1 cellular context compared by ENCODE assay signal in the genomic region with DNA sequence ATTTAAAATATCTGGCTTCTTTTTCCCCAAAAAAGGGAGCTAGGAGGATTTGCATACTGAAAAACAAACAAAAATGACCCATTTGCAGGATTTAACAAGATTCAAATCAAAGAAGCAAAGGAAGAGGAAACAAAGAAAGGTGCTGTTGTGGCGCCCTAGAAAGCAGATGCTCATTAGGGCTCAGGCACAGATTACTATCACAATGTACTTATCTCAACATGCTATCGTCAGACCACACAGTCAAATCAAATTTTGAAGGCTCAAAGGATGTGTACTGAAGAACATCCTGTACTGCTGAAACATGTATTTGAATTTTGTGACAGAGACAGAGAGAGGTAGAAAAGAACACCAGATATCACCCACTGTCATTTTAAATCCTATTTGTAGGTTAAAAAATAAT.
TF ChIP-seq lines count a peak whose summit lies in the region.

No MANE protein-coding gene starts in this region.

TF ChIP-seq in SK-N-SH treated with all-trans-retinoic acid at 6 μM for 48 hours, 23 proteins besides CTCF, POLR2A, EP300 and RAD21 (continued from another document):
- TF ChIP-seq, protein P1, sequence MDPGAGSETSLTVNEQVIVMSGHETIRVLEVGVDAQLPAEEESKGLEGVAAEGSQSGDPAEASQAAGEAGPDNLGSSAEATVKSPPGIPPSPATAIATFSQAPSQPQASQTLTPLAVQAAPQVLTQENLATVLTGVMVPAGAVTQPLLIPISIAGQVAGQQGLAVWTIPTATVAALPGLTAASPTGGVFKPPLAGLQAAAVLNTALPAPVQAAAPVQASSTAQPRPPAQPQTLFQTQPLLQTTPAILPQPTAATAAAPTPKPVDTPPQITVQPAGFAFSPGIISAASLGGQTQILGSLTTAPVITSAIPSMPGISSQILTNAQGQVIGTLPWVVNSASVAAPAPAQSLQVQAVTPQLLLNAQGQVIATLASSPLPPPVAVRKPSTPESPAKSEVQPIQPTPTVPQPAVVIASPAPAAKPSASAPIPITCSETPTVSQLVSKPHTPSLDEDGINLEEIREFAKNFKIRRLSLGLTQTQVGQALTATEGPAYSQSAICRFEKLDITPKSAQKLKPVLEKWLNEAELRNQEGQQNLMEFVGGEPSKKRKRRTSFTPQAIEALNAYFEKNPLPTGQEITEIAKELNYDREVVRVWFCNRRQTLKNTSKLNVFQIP (CRISPR knock-in tag; IDR thresholded peaks at IDR 0.05; ENCODE audit: borderline replicate concordance, low read depth): no peak
